ENCODE assay signal across 19 cellular contexts in the genomic region with DNA sequence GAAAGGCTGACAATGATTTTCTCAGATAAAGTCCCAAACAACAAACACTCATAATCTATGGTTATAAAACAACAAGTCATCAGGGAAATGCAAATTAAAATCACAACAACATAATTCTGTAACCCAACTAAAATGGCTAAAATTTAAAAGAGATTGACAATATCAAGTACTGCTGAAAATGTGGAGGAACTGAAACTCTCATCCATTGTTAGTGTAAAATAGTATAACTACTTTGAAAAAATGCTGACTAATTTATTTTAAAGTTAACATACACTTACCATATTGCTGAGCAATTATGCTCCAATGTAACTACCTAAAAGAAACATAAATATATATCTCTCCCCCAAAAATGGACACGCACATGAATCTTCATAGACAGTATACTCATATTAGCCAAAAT.
A peak's percentile ranks its signal among the peaks of the same experiment; 100 is the strongest.
DNase-seq lines count a peak whose midpoint lies in the region; ATAC-seq, FAIRE-seq and TF ChIP-seq lines count a peak whose summit lies in the region.
"Had no signal": no experiment of that assay in that cellular context is flagged by ENCODE, and none has a peak within 500 bp of the region (broad histone marks: within the 10 kb centered on the region; RNA-seq: fewer than 3 reads in every experiment).

No MANE protein-coding gene starts in this region.

- no peaks in the 10 kb centered on the region for H3K36me3 Mint-ChIP-seq in activated CD4-positive, alpha-beta memory T cell treated with anti-CD3 and anti-CD28 coated beads for 36 hours

- no peak overlapping the region for H2AFZ ChIP-seq in HepG2 (ENCODE audit: low read length)
- no peak overlapping the region for H2AFZ ChIP-seq in K562 (ENCODE audit: low read depth, low read length)
- H2AFZ ChIP-seq: GM23338 had no signal

- TF ChIP-seq EP300 in HepG2 (IDR thresholded peaks at IDR 0.05; ENCODE audit: low read depth in 2 of 2, low read length in 2 of 2) (no peak), HepG2 (CRISPR knock-in tag; IDR thresholded peaks at IDR 0.05; ENCODE audit: borderline replicate concordance) (no peak), K562 (IDR thresholded peaks at IDR 0.05; ENCODE audit: low read length) (no peak)

- no peak overlapping the region for H3K4me3 Mint-ChIP-seq in activated CD4-positive, alpha-beta memory T cell treated with anti-CD3 and anti-CD28 coated beads for 36 hours
- H3K4me3 Mint-ChIP-seq: CD4-positive, alpha-beta memory T cell; GM23338 had no signal

- H3K27me3 ChIP-seq in HepG2 (ENCODE audit: control insufficient read depth in 1 of 2, insufficient read depth in 2 of 2, low read length in 2 of 2) = no peaks in the 10 kb centered on the region
- no peaks in the 10 kb centered on the region for H3K27me3 ChIP-seq in right lobe of liver
- no peaks in the 10 kb centered on the region for H3K27me3 ChIP-seq in K562 (ENCODE audit: control insufficient read depth in 2 of 2, insufficient read depth in 2 of 2, low read length in 2 of 2)

- 94% methylated on average over 1 of the region's 1 CpG for WGBS in HepG2 (ENCODE audit: low lambda C conversion rate)
- 100% methylated on average over 1 of the region's 1 CpG for WGBS in right lobe of liver (ENCODE audit: insufficient coverage, low coverage, low lambda C conversion rate, missing lambda C conversion rate)
- 0% methylated on average over 1 of the region's 1 CpG for WGBS in K562 (ENCODE audit: insufficient coverage, low coverage, missing lambda C conversion rate)

- no peak for TF ChIP-seq POLR2A in HepG2 (IDR thresholded peaks at IDR 0.05; ENCODE audit: insufficient read depth in 1 of 2, low read depth in 2 of 2, low read length in 2 of 2)
- TF ChIP-seq POLR2A in right lobe of liver (IDR thresholded peaks at IDR 0.05) = no peak
- TF ChIP-seq POLR2A in K562 (conservative IDR thresholded peaks at IDR 0.05) = no peak

- no peak overlapping the region for H3K9ac ChIP-seq in HepG2 (ENCODE audit: insufficient read depth, low read depth, low read length)
- no peak overlapping the region for H3K9ac ChIP-seq in K562 (ENCODE audit: insufficient read depth in 1 of 2, low read depth in 2 of 2, low read length in 2 of 2)

- POLR2A ChIA-PET in HepG2 (lab: Yijun Ruan, JAX) (no interaction called here), K562 (lab: Yijun Ruan, JAX) (interaction anchor here (1.2 kb wide), 1 partner anchor 418 kb away, joined by 4 read pairs; no protein-coding TSS in a partner anchor)
- POLR2A ChIA-PET in activated CD4-positive, alpha-beta memory T cell treated with anti-CD3 and anti-CD28 coated beads for 36 hours (lab: Charles Lee) = no interaction called here

- H3K9me3 Mint-ChIP-seq in activated CD4-positive, alpha-beta memory T cell treated with anti-CD3 and anti-CD28 coated beads for 36 hours = peaks cover 15% of the 10 kb centered on the region

- FAIRE-seq in HepG2 (lab: Jason Lieb, UNC) (no peak), K562 (lab: Jason Lieb, UNC) (no peak)
- FAIRE-seq: GM19239 had no signal

- no peak for DNase-seq in HepG2 (ENCODE audit: low spot score)
- no peak for DNase-seq in right lobe of liver
- DNase-seq in MV-4-11 (lab: John Stamatoyannopoulos, UW) = peak; percentile 11
- no peak for DNase-seq in K562 (ENCODE audit: extremely low read depth in 1 of 4, low spot score in 3 of 4)
- DNase-seq in GOT3 (lab: John Stamatoyannopoulos, UW) = no peak
- DNase-seq in activated CD4-positive, alpha-beta memory T cell treated with anti-CD3 and anti-CD28 coated beads for 36 hours = no peak
- DNase-seq: 8988T; C1 segment of cervical spinal cord; Calu3; CD4-positive, alpha-beta memory T cell; COR-L47; DMS53; DMS79 treated with DMSO at 0.1 percent for 48 hours; GF-D8; H7; HCEC 1CT had no signal

- no peaks in the 10 kb centered on the region for H4K20me1 ChIP-seq in HepG2 (ENCODE audit: insufficient read depth, low read length)
- no peaks in the 10 kb centered on the region for H4K20me1 ChIP-seq in K562 (replicated peaks; ENCODE audit: control insufficient read depth, insufficient read depth, low read length)

- no peaks in the 10 kb centered on the region for H3K9me3 ChIP-seq in HepG2 (ENCODE audit: low read length)
- H3K9me3 ChIP-seq in right lobe of liver = no peaks in the 10 kb centered on the region
- no peaks in the 10 kb centered on the region for H3K9me3 ChIP-seq in K562 (replicated peaks; ENCODE audit: control insufficient read depth, insufficient read depth, low read depth, low read length)

- no peak for TF ChIP-seq RAD21 in HepG2 (CRISPR knock-in tag; IDR thresholded peaks at IDR 0.05)
- no peak for TF ChIP-seq RAD21 in K562 (CRISPR knock-in tag; conservative IDR thresholded peaks at IDR 0.05 in 1 of 2, IDR thresholded peaks at IDR 0.05 in 1 of 2)

- H3K36me3 ChIP-seq in HepG2 (replicated peaks in 1 of 2; ENCODE audit: control insufficient read depth in 1 of 2, insufficient read depth in 2 of 2, low read length in 2 of 2) (no peaks in the 10 kb centered on the region), right lobe of liver (no peaks in the 10 kb centered on the region), K562 (ENCODE audit: control insufficient read depth, insufficient read depth, low read length) (no peaks in the 10 kb centered on the region)

- H3K4me2 ChIP-seq in HepG2 (ENCODE audit: low read depth, low read length) (no peak overlapping the region), K562 (ENCODE audit: insufficient read depth, low read length) (no peak overlapping the region)
- H3K4me2 ChIP-seq: GM23338 had no signal

- no peak overlapping the region for H3K27ac Mint-ChIP-seq in activated CD4-positive, alpha-beta memory T cell treated with anti-CD3 and anti-CD28 coated beads for 36 hours
- H3K27ac Mint-ChIP-seq: CD4-positive, alpha-beta memory T cell; GM23338 had no signal

- CTCF ChIA-PET in HepG2 (lab: Yijun Ruan, JAX; ENCODE audit: low intra/inter-chr PET ratio, low total read pairs) (no interaction called here), K562 (lab: Yijun Ruan, JAX; ENCODE audit: low intra/inter-chr PET ratio) (no interaction called here)
- CTCF ChIA-PET in activated CD4-positive, alpha-beta memory T cell treated with anti-CD3 and anti-CD28 coated beads for 36 hours (lab: Charles Lee) = no interaction called here

- TF ChIP-seq CTCF in HepG2 (CRISPR knock-in tag; IDR thresholded peaks at IDR 0.05) (no peak), right lobe of liver (IDR thresholded peaks at IDR 0.05) (no peak), K562 (IDR thresholded peaks at IDR 0.05 in 2 of 3, conservative IDR thresholded peaks at IDR 0.05 in 1 of 3; ENCODE audit: insufficient read depth in 2 of 3, low read depth in 1 of 3, low read length in 3 of 3) (no peak)

- H3K79me2 ChIP-seq in HepG2 (ENCODE audit: insufficient read depth, low read length) (no peaks in the 10 kb centered on the region), K562 (ENCODE audit: control insufficient read depth, insufficient read depth, low read length) (no peaks in the 10 kb centered on the region)

- in situ Hi-C loops in HepG2 (cut with HindIII; ENCODE audit: extremely low pct_ligation_motif_present, low pct_unique_long_range_greater_than_20kb) (no loop called here), K562 (cut with MboI) (no loop called here)

- no TSS peak for BruUV-seq in HepG2 (replicated peaks; lab: Mats Ljungman, UMichigan)
- BruUV-seq in K562 (replicated peaks; lab: Mats Ljungman, UMichigan) = no TSS peak

- H3K27me3 Mint-ChIP-seq in activated CD4-positive, alpha-beta memory T cell treated with anti-CD3 and anti-CD28 coated beads for 36 hours = no peaks in the 10 kb centered on the region
- H3K27me3 Mint-ChIP-seq: CD4-positive, alpha-beta memory T cell had no signal

- H3K9me1 ChIP-seq in K562 (ENCODE audit: control insufficient read depth, insufficient read depth, low read length) = no peaks in the 10 kb centered on the region

- H3K4me1 ChIP-seq in HepG2 (ENCODE audit: insufficient read depth, low read length) (no peaks in the 10 kb centered on the region), right lobe of liver (no peaks in the 10 kb centered on the region), K562 (replicated peaks in 1 of 2; ENCODE audit: control insufficient read depth in 2 of 2, insufficient read depth in 2 of 2, low read length in 2 of 2) (no peaks in the 10 kb centered on the region)

- ATAC-seq in HepG2 (no peak), right lobe of liver (no peak), K562 (no peak), GM21619 (IDR thresholded peaks at IDR 0.05; ENCODE audit: unreplicated experiment) (no peak)
- ATAC-seq: GM23338 had no signal

- no peaks in the 10 kb centered on the region for H3K4me1 Mint-ChIP-seq in activated CD4-positive, alpha-beta memory T cell treated with anti-CD3 and anti-CD28 coated beads for 36 hours (ENCODE audit: low read depth)
- H3K4me1 Mint-ChIP-seq: CD4-positive, alpha-beta memory T cell; GM23338 had no signal

- H3K4me3 ChIP-seq in HepG2 (replicated peaks in 1 of 3; ENCODE audit: insufficient read depth in 1 of 3, low read depth in 2 of 3, low read length in 3 of 3) = no peak overlapping the region
- no peak overlapping the region for H3K4me3 ChIP-seq in right lobe of liver
- H3K4me3 ChIP-seq in K562 = no peak overlapping the region
- H3K4me3 ChIP-seq: GM23338 had no signal

- intact Hi-C loops in HepG2 (cut with micrococcal nuclease; ENCODE audit: unreplicated experiment) (no loop called here), right lobe of liver (cut with DNase I) (no loop called here), K562 (cut with micrococcal nuclease) (no loop called here)
- intact Hi-C loops in activated CD4-positive, alpha-beta memory T cell treated with anti-CD3 and anti-CD28 coated beads for 36 hours (cut with micrococcal nuclease) = no loop called here

- H3K27ac ChIP-seq in HepG2 (ENCODE audit: extremely low read length, insufficient read depth, low read length) (no peak overlapping the region), right lobe of liver (no peak overlapping the region), K562 (ENCODE audit: extremely low read depth, low read depth, low read length) (no peak overlapping the region)

TF ChIP-seq in HepG2, 621 proteins besides CTCF, POLR2A, EP300 and RAD21:
- TF ChIP-seq MAFF (IDR thresholded peaks at IDR 0.05; ENCODE audit: low read depth, low read length) = peak; percentile 95
- peak; percentile 95 to 97 for TF ChIP-seq MAFK (conservative IDR thresholded peaks at IDR 0.05 in 1 of 2, IDR thresholded peaks at IDR 0.05 in 1 of 2; ENCODE audit: low read length in 2 of 2)
- no peak for TF ChIP-seq ZNF678 (CRISPR knock-in tag; IDR thresholded peaks at IDR 0.05)

TF ChIP-seq in K562, 482 proteins besides CTCF, POLR2A, EP300 and RAD21 (continues in another document):
- TF ChIP-seq FUS (optimal IDR thresholded peaks at IDR 0.05; ENCODE audit: low read depth, low read length) (no peak), MBD2 (IDR thresholded peaks at IDR 0.05; ENCODE audit: borderline replicate concordance, low read depth) (no peak), C11orf30 (IDR thresholded peaks at IDR 0.05; ENCODE audit: low read depth) (peak; percentile 83)

Comparison
In these comparisons a context has a peak if more than half of its experiments do, and no peak if none do; other contexts are left out.
1. Of the 241 proteins assayed by ChIP-seq in both HepG2 and K562: peak only in HepG2: none; only in K562: MAFG; in both: MAFF and MAFK; in neither: 238.